In genomic region chr1:247322849-247323586, GRCh38 we compare ENCODE assay signal across 12 cellular contexts. TPM values are rescaled to one million over a fixed set of nuclear protein-coding genes. Genes with fewer than 3 reads are reported as not detected.
A peak's percentile ranks its signal among the peaks of the same experiment; 100 is the strongest.
DNase-seq lines count a peak whose midpoint lies in the region; ATAC-seq and TF ChIP-seq lines count a peak whose summit lies in the region.
"Had no signal": no experiment of that assay in that cellular context is flagged by ENCODE, and none has a peak within 500 bp of the region (broad histone marks: within the 10 kb centered on the region; RNA-seq: fewer than 3 reads in every experiment).

No MANE protein-coding gene starts in this region.

- H3K36me3 Mint-ChIP-seq in CD4-positive, alpha-beta T cell (ENCODE audit: low read depth): peaks cover 40% of the 10 kb centered on the region
- H3K36me3 Mint-ChIP-seq in activated naive CD8-positive, alpha-beta T cell treated with anti-CD3 and anti-CD28 coated beads, Interleukin-2, amount 10 ng/mL, durations not matched to agents 7 days and 5 days: peaks cover 52% of the 10 kb centered on the region

- H3K9ac ChIP-seq in HUES48 (ENCODE audit: low read depth, low read length): no peak overlapping the region

- peak overlapping the region; percentile 91 for H3K27ac Mint-ChIP-seq in CD4-positive, alpha-beta T cell
- H3K27ac Mint-ChIP-seq in activated naive CD8-positive, alpha-beta T cell treated with anti-CD3 and anti-CD28 coated beads, Interleukin-2, amount 10 ng/mL, durations not matched to agents 7 days and 5 days: peak overlapping the region; percentile 93

- H3K27ac ChIP-seq in CD4-positive, alpha-beta T cell (ENCODE audit: low read depth, low read length): no peak overlapping the region
- peak overlapping the region; percentile 79 for H3K27ac ChIP-seq in HUES48 (ENCODE audit: low read depth, low read length)

- POLR2A ChIA-PET in CD4-positive, alpha-beta T cell (lab: Charles Lee): interaction anchor here (0.6 to 0.9 kb wide), 4 partner anchors 8 to 113 kb away, joined by 3 to 6 read pairs (median 4); no protein-coding TSS in a partner anchor
- POLR2A ChIA-PET in activated naive CD8-positive, alpha-beta T cell treated with anti-CD3 and anti-CD28 coated beads, Interleukin-2, amount 10 ng/mL, durations not matched to agents 7 days and 5 days (lab: Charles Lee): interaction anchor here (0.6 to 1.7 kb wide), 9 partner anchors 8 to 113 kb away, joined by 3 to 13 read pairs (median 4); partner anchors contain the start of genes NLRP3 and ZNF496

- H3K4me3 Mint-ChIP-seq in CD4-positive, alpha-beta T cell: peak overlapping the region; percentile 54
- peak overlapping the region; percentile 82 for H3K4me3 Mint-ChIP-seq in activated naive CD8-positive, alpha-beta T cell treated with anti-CD3 and anti-CD28 coated beads, Interleukin-2, amount 10 ng/mL, durations not matched to agents 7 days and 5 days

- intact Hi-C loops in CD4-positive, alpha-beta T cell (cut with DNase I, micrococcal nuclease): no loop called here

- ATAC-seq in CD4-positive, alpha-beta T cell (ENCODE audit: poor library complexity): peak; percentile 71
- ATAC-seq in GM19397 (IDR thresholded peaks at IDR 0.05; ENCODE audit: unreplicated experiment) (peak; percentile 52), HG03571 (IDR thresholded peaks at IDR 0.05; ENCODE audit: unreplicated experiment) (no peak)
- peak; percentile 93 for ATAC-seq in activated naive CD8-positive, alpha-beta T cell treated with anti-CD3 and anti-CD28 coated beads, Interleukin-2, amount 10 ng/mL, durations not matched to agents 7 days and 5 days (ENCODE audit: low read depth)
- ATAC-seq: HepG2 had no signal

- CTCF ChIA-PET in CD4-positive, alpha-beta T cell (lab: Charles Lee): no interaction called here

- DNase-seq in CD4-positive, alpha-beta T cell: no peak
- DNase-seq in activated naive CD8-positive, alpha-beta T cell treated with anti-CD3 and anti-CD28 coated beads, Interleukin-2, amount 10 ng/mL, durations not matched to agents 7 days and 5 days: peak; percentile 55
- DNase-seq in DMS79 treated with DMSO at 0.1 percent for 48 hours (lab: John Stamatoyannopoulos, UW): no peak
- DNase-seq in mesenteric fat pad (ENCODE audit: low spot score): no peak
- DNase-seq in 8988T: no peak
- DNase-seq: CD4-positive, CD25-positive, alpha-beta regulatory T cell; central memory CD4-positive, alpha-beta T cell; SHP77 had no signal

- H3K4me1 ChIP-seq in HUES48 (ENCODE audit: control insufficient read depth, insufficient read depth, low read length): no peaks in the 10 kb centered on the region

- H3K27me3 ChIP-seq in CD4-positive, alpha-beta T cell (ENCODE audit: control insufficient read depth, insufficient read depth, low read length): no peaks in the 10 kb centered on the region
- H3K27me3 ChIP-seq in HUES48 (ENCODE audit: control insufficient read depth, insufficient read depth, low read length): no peaks in the 10 kb centered on the region

- H3K36me3 ChIP-seq in HUES48 (ENCODE audit: control insufficient read depth, insufficient read depth, low read length): peaks cover 98% of the 10 kb centered on the region

- no peak overlapping the region for H3K4me3 ChIP-seq in HUES48 (ENCODE audit: low read depth, low read length)

- peaks cover 48% of the 10 kb centered on the region for H3K4me1 Mint-ChIP-seq in CD4-positive, alpha-beta T cell (ENCODE audit: low read depth)
- peaks cover 51% of the 10 kb centered on the region for H3K4me1 Mint-ChIP-seq in activated naive CD8-positive, alpha-beta T cell treated with anti-CD3 and anti-CD28 coated beads, Interleukin-2, amount 10 ng/mL, durations not matched to agents 7 days and 5 days

- H3K9me3 Mint-ChIP-seq in CD4-positive, alpha-beta T cell: no peaks in the 10 kb centered on the region
- no peaks in the 10 kb centered on the region for H3K9me3 Mint-ChIP-seq in activated naive CD8-positive, alpha-beta T cell treated with anti-CD3 and anti-CD28 coated beads, Interleukin-2, amount 10 ng/mL, durations not matched to agents 7 days and 5 days
- H3K9me3 Mint-ChIP-seq: CD4-positive, CD25-positive, alpha-beta regulatory T cell had no signal

- TF ChIP-seq CTCF in CD4-positive, alpha-beta T cell (IDR thresholded peaks at IDR 0.05): no peak

- no peaks in the 10 kb centered on the region for H3K9me3 ChIP-seq in CD4-positive, alpha-beta T cell (ENCODE audit: control insufficient read depth, low read length)
- H3K9me3 ChIP-seq in HUES48 (ENCODE audit: control insufficient read depth, insufficient read depth, low read length): no peaks in the 10 kb centered on the region

- no peaks in the 10 kb centered on the region for H3K27me3 Mint-ChIP-seq in CD4-positive, alpha-beta T cell
- H3K27me3 Mint-ChIP-seq in activated naive CD8-positive, alpha-beta T cell treated with anti-CD3 and anti-CD28 coated beads, Interleukin-2, amount 10 ng/mL, durations not matched to agents 7 days and 5 days: no peaks in the 10 kb centered on the region
- H3K27me3 Mint-ChIP-seq: CD4-positive, CD25-positive, alpha-beta regulatory T cell had no signal

RNA-seq across cellular contexts. Expression of gene ZNF496, which starts 8.6 kb away (rescaled TPM):
- 10 to 100 TPM; 15.8 to 19.9 TPM for total RNA-seq in CD4-positive, alpha-beta T cell
- total RNA-seq in activated naive CD8-positive, alpha-beta T cell treated with anti-CD3 and anti-CD28 coated beads, Interleukin-2, amount 10 ng/mL, durations not matched to agents 7 days and 5 days: 10 to 100 TPM; 25.9 to 26.6 TPM
- total RNA-seq in mesenteric fat pad: 14.4 TPM
